Comparison of ENCODE assay signal across 23 cellular contexts in the genomic region with DNA sequence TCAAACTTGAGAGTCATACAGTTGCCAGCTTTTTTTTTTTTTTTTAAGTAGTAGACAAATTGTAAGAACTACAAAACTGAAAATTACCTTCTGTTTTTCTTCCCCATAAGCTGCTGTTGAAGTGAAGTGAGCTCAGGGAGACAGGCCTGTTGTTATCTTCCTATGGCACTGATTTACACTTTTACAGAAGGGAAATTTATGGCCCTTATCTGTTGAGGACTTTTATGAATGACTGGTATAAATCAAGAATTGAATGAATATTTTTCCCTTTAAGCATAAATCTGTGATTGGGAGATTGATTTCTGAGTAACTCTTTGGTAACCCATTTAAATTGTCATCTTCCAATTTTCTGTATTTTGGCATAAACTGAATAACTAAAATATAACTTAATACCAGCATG.
"Had no signal": no experiment of that assay in that cellular context is flagged by ENCODE, and none has a peak within 500 bp of the region (broad histone marks: within the 10 kb centered on the region; RNA-seq: fewer than 3 reads in every experiment).

No MANE protein-coding gene starts in this region.

- H3K4me1 ChIP-seq: colonic mucosa, esophagus squamous epithelium, gastrocnemius medialis, heart right ventricle, left lung, lower lobe of right lung had no signal

- H3K36me3 ChIP-seq: colonic mucosa, esophagus squamous epithelium, gastrocnemius medialis, heart right ventricle, left lung, lower lobe of right lung had no signal

- H3K27me3 ChIP-seq: colonic mucosa, esophagus squamous epithelium, gastrocnemius medialis, heart right ventricle, left lung had no signal

- H3K27ac ChIP-seq: colonic mucosa, epithelial cell of prostate, esophagus squamous epithelium, gastrocnemius medialis, heart right ventricle, left lung, lower lobe of right lung had no signal

- ATAC-seq: effector memory CD8-positive, alpha-beta T cell; esophagus mucosa; gastrocnemius medialis; heart right ventricle; left cardiac atrium; left lung; left ventricle myocardium superior; lower lobe of right lung; mucosa of descending colon had no signal

- H3K4me3 ChIP-seq: colonic mucosa, esophagus squamous epithelium, gastrocnemius medialis, heart right ventricle, left lung, lower lobe of right lung, mucosa of descending colon had no signal

- DNase-seq: colonic mucosa; cortex of kidney; effector CD8-positive, alpha-beta T cell; effector memory CD8-positive, alpha-beta T cell; endodermal cell; erythroblast; esophagus squamous epithelium; foreskin fibroblast; foreskin melanocyte; gastrocnemius medialis; glutamatergic neuron; head of caudate nucleus; heart right ventricle; hippocampal formation; left cardiac atrium; left lung; left ventricle myocardium superior; lower lobe of right lung; mesenchymal stem cell; mucosa of descending colon; naive B cell had no signal

- H3K9me3 ChIP-seq: colonic mucosa, gastrocnemius medialis, lower lobe of right lung, mucosa of descending colon had no signal
